Comparison of ENCODE assay signal across 8 cellular contexts in genomic region chrX:71253253-71254091, GRCh38. TPM values are rescaled to one million over a fixed set of nuclear protein-coding genes. Genes with fewer than 3 reads are reported as not detected.
DNase-seq lines count a peak whose midpoint lies in the region; ATAC-seq and TF ChIP-seq lines count a peak whose summit lies in the region.

No MANE protein-coding gene starts in this region.

- H3K9me3 ChIP-seq in esophagus muscularis mucosa = no peaks in the 10 kb centered on the region
- H3K9me3 ChIP-seq in naive thymus-derived CD4-positive, alpha-beta T cell (ENCODE audit: control insufficient read depth in 2 of 3, low read length in 3 of 3) = no peaks in the 10 kb centered on the region

- peak overlapping the region; percentile 76 to 97 (median 90) for H3K4me3 Mint-ChIP-seq in naive thymus-derived CD4-positive, alpha-beta T cell

- intact Hi-C loops in esophagus muscularis mucosa (cut with DNase I) = loop anchor here (10.0 kb wide), 2 partner anchors 111 to 129 kb away; partner anchors contain the start of gene TAF1
- intact Hi-C loops in naive thymus-derived CD4-positive, alpha-beta T cell (cut with micrococcal nuclease) = loop anchor here (1.0 to 2.0 kb wide), 7 partner anchors 30 to 279 kb away; partner anchors contain the start of genes NONO (in 2 of the 2), TAF1 (in 2 of the 2), OGT (in 1 of the 2) and SNX12 (in 1 of the 2)

- TF ChIP-seq CTCF in esophagus muscularis mucosa (IDR thresholded peaks at IDR 0.05) = peak in 2 of 3 experiments; percentile 23 to 55

- CTCF ChIA-PET in naive thymus-derived CD4-positive, alpha-beta T cell (lab: Charles Lee) = interaction anchor here (1.2 kb wide), 1 partner anchor 30 kb away, joined by 4 read pairs; the partner anchor contains the start of gene NONO

- H3K4me3 ChIP-seq in esophagus muscularis mucosa = peak overlapping the region; percentile 65 to 80 (median 68)
- H3K4me3 ChIP-seq in naive thymus-derived CD4-positive, alpha-beta T cell (ENCODE audit: low read length) = peak overlapping the region; percentile 79
- peak overlapping the region; percentile 68 for H3K4me3 ChIP-seq in urinary bladder (ENCODE audit: low read depth, low read length)

- no peaks in the 10 kb centered on the region for H3K27me3 ChIP-seq in esophagus muscularis mucosa
- no peaks in the 10 kb centered on the region for H3K27me3 ChIP-seq in naive thymus-derived CD4-positive, alpha-beta T cell (ENCODE audit: control insufficient read depth in 2 of 2, insufficient read depth in 2 of 2, low read length in 2 of 2)

- WGBS in esophagus muscularis mucosa = 23% methylated on average over 35 of the region's 35 CpGs
- 1% methylated on average over 35 of the region's 35 CpGs for WGBS in urinary bladder

- H3K9me3 Mint-ChIP-seq in naive thymus-derived CD4-positive, alpha-beta T cell = peaks cover 0 to 3% (median 0%) of the 10 kb centered on the region in 11 donors

- DNase-seq in NCI-H1436 (lab: John Stamatoyannopoulos, UW) (peak; percentile 50), NCI-H1436 treated with DMSO at 0.1 percent for 48 hours (lab: John Stamatoyannopoulos, UW) (no peak), NCI-H1092 (lab: John Stamatoyannopoulos, UW) (peak; percentile 21), activated T-cell treated with anti-CD3 and anti-CD28 coated beads for 4 hours (peak; percentile 5), esophagus muscularis mucosa (ENCODE audit: extremely low spot score) (no peak)
- DNase-seq in naive thymus-derived CD4-positive, alpha-beta T cell = peak in 2 of 9 donors; percentile 13 to 36

- POLR2A ChIA-PET in naive thymus-derived CD4-positive, alpha-beta T cell (lab: Charles Lee) = interaction anchor here (0.6 to 3.9 kb wide), 9 partner anchors 30 to 279 kb away, joined by 3 to 52 read pairs (median 7); partner anchors contain the start of genes NONO, OGT and TAF1

- H3K36me3 ChIP-seq in esophagus muscularis mucosa (peaks cover 0 to 24% (median 20%) of the 10 kb centered on the region in 4 donors), urinary bladder (ENCODE audit: insufficient read depth) (no peaks in the 10 kb centered on the region)
- H3K36me3 ChIP-seq in naive thymus-derived CD4-positive, alpha-beta T cell (ENCODE audit: control insufficient read depth in 2 of 3, insufficient read depth in 3 of 3, low read length in 3 of 3) = peaks cover 0 to 19% (median 0%) of the 10 kb centered on the region in 3 experiments

- TF ChIP-seq POLR2A in esophagus muscularis mucosa (IDR thresholded peaks at IDR 0.05; ENCODE audit: low read depth) = no peak

- TF ChIP-seq EP300 in esophagus muscularis mucosa (IDR thresholded peaks at IDR 0.05) = no peak

- peaks cover 0 to 30% (median 18%) of the 10 kb centered on the region in 7 donors for H3K4me1 Mint-ChIP-seq in naive thymus-derived CD4-positive, alpha-beta T cell

- no peaks in the 10 kb centered on the region for H3K27me3 Mint-ChIP-seq in naive thymus-derived CD4-positive, alpha-beta T cell

- no peak for ATAC-seq in naive thymus-derived CD4-positive, alpha-beta T cell
- no peak for ATAC-seq in HG03139 (IDR thresholded peaks at IDR 0.05; ENCODE audit: unreplicated experiment)

- peaks cover 0 to 8% (median 0%) of the 10 kb centered on the region in 5 donors for H3K36me3 Mint-ChIP-seq in naive thymus-derived CD4-positive, alpha-beta T cell

- peaks cover 6 to 26% (median 21%) of the 10 kb centered on the region in 4 donors for H3K4me1 ChIP-seq in esophagus muscularis mucosa
- H3K4me1 ChIP-seq in naive thymus-derived CD4-positive, alpha-beta T cell (ENCODE audit: control insufficient read depth in 2 of 2, insufficient read depth in 2 of 2, low read length in 2 of 2) = peaks cover 0 to 20% of the 10 kb centered on the region in 2 donors
- H3K4me1 ChIP-seq in urinary bladder (ENCODE audit: insufficient read depth) = peaks cover 3% of the 10 kb centered on the region

- peak overlapping the region; percentile 83 to 96 (median 89) for H3K27ac Mint-ChIP-seq in naive thymus-derived CD4-positive, alpha-beta T cell

- H3K27ac ChIP-seq in esophagus muscularis mucosa (replicated peaks in 1 of 4) (peak overlapping the region; percentile 85 to 91 (median 89)), urinary bladder (ENCODE audit: low read depth) (no peak overlapping the region)
- H3K27ac ChIP-seq in naive thymus-derived CD4-positive, alpha-beta T cell (ENCODE audit: low read depth, low read length) = peak overlapping the region; percentile 91

RNA-seq across cellular contexts. Expression of gene ZMYM3, which starts 0.5 kb away (rescaled TPM):
- total RNA-seq in esophagus muscularis mucosa (10 to 100 TPM in 3 of 4 donors, 1 to 10 TPM in 1; 9.9 to 19.0 (median 16.8) TPM), urinary bladder (16.9 TPM)
- total RNA-seq in naive thymus-derived CD4-positive, alpha-beta T cell = 10 to 100 TPM; 21.2 to 34.1 (median 21.6) TPM
- 1 to 10 TPM; 6.7 to 7.8 TPM for polyA plus RNA-seq in naive thymus-derived CD4-positive, alpha-beta T cell
- polyA plus RNA-seq in urinary bladder = 15.9 TPM

RNA-seq across cellular contexts. Expression of gene NONO, which starts 30.0 kb away (rescaled TPM):
- 100 to 1,000 TPM; 191 to 237 (median 235) TPM for total RNA-seq in esophagus muscularis mucosa
- total RNA-seq in naive thymus-derived CD4-positive, alpha-beta T cell = 100 to 1,000 TPM; 334 to 488 (median 371) TPM
- polyA plus RNA-seq in naive thymus-derived CD4-positive, alpha-beta T cell = 100 to 1,000 TPM; 184 to 220 TPM
- total RNA-seq in urinary bladder = 261 TPM
- polyA plus RNA-seq in urinary bladder = 179 TPM

RNA-seq across cellular contexts. Expression of gene GJB1, which starts 30.4 kb away (rescaled TPM):
- under 1 TPM in 1 of 4 donors, not detected in 3; 0.19 TPM for total RNA-seq in esophagus muscularis mucosa
- not detected for total RNA-seq in naive thymus-derived CD4-positive, alpha-beta T cell
- polyA plus RNA-seq in naive thymus-derived CD4-positive, alpha-beta T cell = not detected
- total RNA-seq in urinary bladder = 0.79 TPM
- 0.34 TPM for polyA plus RNA-seq in urinary bladder

RNA-seq across cellular contexts. Expression of gene ITGB1BP2, which starts 48.1 kb away (rescaled TPM):
- total RNA-seq in esophagus muscularis mucosa (10 to 100 TPM; 12.0 to 35.7 (median 22.2) TPM), urinary bladder (19.6 TPM)
- 1 to 10 TPM; 2.4 to 6.0 (median 4.6) TPM for total RNA-seq in naive thymus-derived CD4-positive, alpha-beta T cell
- polyA plus RNA-seq in naive thymus-derived CD4-positive, alpha-beta T cell = not detected
- 11.1 TPM for polyA plus RNA-seq in urinary bladder

Comparison
In these comparisons a context has a peak if more than half of its experiments do, and no peak if none do; other contexts are left out.
1. DNase-seq: peak in NCI-H1436 (single experiment), NCI-H1092 (single experiment) and activated T-cell treated with anti-CD3 and anti-CD28 coated beads for 4 hours (single experiment); none in NCI-H1436 treated with DMSO at 0.1 percent for 48 hours (single experiment) and esophagus muscularis mucosa (single experiment).
2. Peak in every context shown above with its lines, with median percentiles within 50 percentile points of each other: H3K4me3 ChIP-seq.